Comparison of ENCODE assay signal across 8 cellular contexts in the genomic region with DNA sequence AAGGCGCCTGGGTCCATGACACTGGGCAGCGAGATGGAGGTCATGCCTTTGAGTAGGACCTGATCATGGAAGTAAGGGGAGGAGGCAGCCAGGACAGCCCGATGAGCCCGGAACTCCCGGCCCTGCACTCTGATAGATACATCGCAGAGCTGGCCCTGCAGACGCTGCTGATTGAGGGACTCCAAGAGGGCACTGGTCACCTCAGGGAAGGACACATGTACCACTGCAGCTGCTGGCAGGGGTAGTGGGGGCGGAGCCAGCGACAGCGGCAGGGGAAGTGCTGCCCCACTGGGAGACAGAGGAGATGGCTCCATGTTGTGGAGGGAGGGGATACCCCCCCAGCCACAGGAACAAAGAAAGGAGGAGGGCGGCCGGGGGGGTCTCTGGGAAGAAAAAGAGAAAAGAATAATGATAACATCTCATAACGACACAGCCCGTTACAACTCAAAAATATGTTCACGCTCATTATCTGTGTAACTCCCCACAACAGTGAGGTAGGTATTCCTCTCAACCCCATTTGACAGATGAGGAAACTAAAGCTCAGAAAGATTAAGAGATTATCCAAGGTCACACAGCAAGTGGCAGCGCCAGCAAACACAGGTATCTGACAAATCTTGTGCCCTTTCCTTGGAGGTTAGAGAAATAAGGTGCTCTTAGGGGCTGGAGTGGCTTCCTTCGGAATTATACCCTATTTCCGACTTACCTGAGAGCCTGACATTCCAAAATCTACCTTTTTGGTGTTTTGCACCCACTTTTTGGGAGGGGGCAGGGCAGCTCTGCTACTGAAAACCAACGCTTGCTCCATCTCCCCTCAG. TPM values are rescaled to one million over a fixed set of nuclear protein-coding genes. Genes with fewer than 3 reads are reported as not detected.
DNase-seq lines count a peak whose midpoint lies in the region; ATAC-seq and TF ChIP-seq lines count a peak whose summit lies in the region.

No MANE protein-coding gene starts in this region.

- no peaks in the 10 kb centered on the region for H3K9me2 ChIP-seq in SK-N-SH

- H3K27me3 ChIP-seq in SK-N-SH (ENCODE audit: insufficient read depth) (no peaks in the 10 kb centered on the region), esophagus squamous epithelium (no peaks in the 10 kb centered on the region)

- H3K9me3 ChIP-seq in SK-N-SH = no peaks in the 10 kb centered on the region
- no peaks in the 10 kb centered on the region for H3K9me3 ChIP-seq in esophagus squamous epithelium

- TF ChIP-seq EP300 in SK-N-SH (IDR thresholded peaks at IDR 0.05; ENCODE audit: borderline replicate concordance in 1 of 2, low read depth in 1 of 2, low read length in 1 of 2) = no peak

- H3K27ac Mint-ChIP-seq in progenitor cell of endocrine pancreas = peak overlapping the region; percentile 73

- peaks cover 29 to 59% of the 10 kb centered on the region in 2 experiments; a peak in 3 of 4 replicates for H3K4me1 ChIP-seq in SK-N-SH (ENCODE audit: control insufficient read depth in 1 of 2, insufficient read depth in 2 of 2, low read depth in 1 of 2, low read length in 1 of 2)
- peaks cover 48 to 85% (median 65%) of the 10 kb centered on the region in 3 donors for H3K4me1 ChIP-seq in esophagus squamous epithelium

- H3K79me2 ChIP-seq in SK-N-SH (ENCODE audit: insufficient read depth) = peaks cover 65% of the 10 kb centered on the region

- POLR2A ChIA-PET in SK-N-SH (lab: Yijun Ruan, JAX) = interaction anchor here (1.5 to 1.9 kb wide), 3 partner anchors 17 to 345 kb away, joined by 6 to 11 read pairs (median 10); partner anchors contain the start of genes RPS18 and VPS52

- peaks cover 8% of the 10 kb centered on the region; the same call in 1 of the 2 replicates for H4K20me1 ChIP-seq in SK-N-SH (ENCODE audit: insufficient read depth)

- no peak for ATAC-seq in GM21390 (IDR thresholded peaks at IDR 0.05; ENCODE audit: unreplicated experiment)
- no peak for ATAC-seq in GM19351 (IDR thresholded peaks at IDR 0.05; ENCODE audit: unreplicated experiment)
- ATAC-seq in esophagus mucosa = no peak

- peak; percentile 40 for DNase-seq in SK-N-SH
- no peak for DNase-seq in esophagus squamous epithelium (lab: John Stamatoyannopoulos, UW)
- no peak for DNase-seq in progenitor cell of endocrine pancreas (ENCODE audit: low spot score, unreplicated experiment)
- DNase-seq in NCI-H1436 treated with DMSO at 0.1 percent for 48 hours (lab: John Stamatoyannopoulos, UW) = no peak

- H3K27me3 Mint-ChIP-seq in progenitor cell of endocrine pancreas = peaks cover 3% of the 10 kb centered on the region

- intact Hi-C loops in esophagus squamous epithelium (cut with DNase I) = no loop called here

- peaks cover 25% of the 10 kb centered on the region for H3K36me3 Mint-ChIP-seq in progenitor cell of endocrine pancreas (ENCODE audit: insufficient read depth)

- no peaks in the 10 kb centered on the region for H3K9me3 Mint-ChIP-seq in progenitor cell of endocrine pancreas (ENCODE audit: low read depth)

- H3K4me1 Mint-ChIP-seq in progenitor cell of endocrine pancreas (ENCODE audit: low read depth) = peaks cover 45% of the 10 kb centered on the region

- H2AFZ ChIP-seq in SK-N-SH (ENCODE audit: low read depth) = no peak overlapping the region

- CTCF ChIA-PET in SK-N-SH (lab: Yijun Ruan, JAX) = interaction anchor here (1.0 to 4.5 kb wide), 6 partner anchors 17 to 109 kb away, joined by 3 to 16 read pairs (median 4); partner anchors contain the start of genes RPS18 and VPS52

- H3K4me3 ChIP-seq in GM08714 (ENCODE audit: low read length) (peak overlapping the region; percentile 36; the same call in 1 of the 2 replicates), SK-N-SH (ENCODE audit: low read depth in 2 of 2, low read length in 1 of 2) (peak overlapping the region; percentile 50 to 56), esophagus squamous epithelium (peak overlapping the region; percentile 45 to 76 (median 58))

- H3K27ac ChIP-seq in SK-N-SH (ENCODE audit: low read depth in 2 of 2, low read length in 1 of 2) (peak overlapping the region; percentile 40 to 56; a peak in 2 of 4 replicates), esophagus squamous epithelium (peak overlapping the region; percentile 85 to 93 (median 92))

- TF ChIP-seq CTCF in SK-N-SH (IDR thresholded peaks at IDR 0.05) (no peak), esophagus squamous epithelium (IDR thresholded peaks at IDR 0.05) (no peak), progenitor cell of endocrine pancreas (IDR thresholded peaks at IDR 0.05; ENCODE audit: unreplicated experiment) (no peak)

- peaks cover 43% of the 10 kb centered on the region for H3F3A ChIP-seq in SK-N-SH (replicated peaks; ENCODE audit: insufficient read depth)

- peak overlapping the region; percentile 76 for H3K4me3 Mint-ChIP-seq in progenitor cell of endocrine pancreas (ENCODE audit: low read depth)

- no peak for TF ChIP-seq POLR2A in esophagus squamous epithelium (IDR thresholded peaks at IDR 0.05)

- H3K4me2 ChIP-seq in SK-N-SH = peak overlapping the region; percentile 74

- H3K36me3 ChIP-seq in SK-N-SH (replicated peaks in 1 of 2; ENCODE audit: control insufficient read depth in 1 of 2, insufficient read depth in 2 of 2, low read length in 1 of 2) (peaks cover 19 to 27% of the 10 kb centered on the region in 2 experiments), esophagus squamous epithelium (peaks cover 19 to 43% (median 22%) of the 10 kb centered on the region in 3 donors)

- no peak overlapping the region for H3K9ac ChIP-seq in SK-N-SH

- TF ChIP-seq RAD21 in SK-N-SH (IDR thresholded peaks at IDR 0.05; ENCODE audit: low read length) = no peak

- 73% methylated on average over 19 of the region's 19 CpGs for WGBS in SK-N-SH (ENCODE audit: low lambda C conversion rate)
- WGBS in esophagus squamous epithelium, 2 donors = 72 to 83% methylated on average over 17 of the region's 19 CpGs

TF ChIP-seq in SK-N-SH, 30 proteins besides CTCF, POLR2A, EP300 and RAD21 (continues in another document):
- TF ChIP-seq IRF3 (IDR thresholded peaks at IDR 0.05; ENCODE audit: low read depth, low read length) = no peak

RNA-seq across cellular contexts. Expression of gene ZBTB22, which starts 0.7 kb away (rescaled TPM):
- polyA plus RNA-seq in SK-N-SH (2012; rRNA removed) = 19.5 and 22.2 TPM in 2 replicates
- polyA plus RNA-seq in SK-N-SH (2012; cell fraction: cytosol; rRNA removed) = 11.9 and 17.3 TPM in 2 replicates
- 22.8 and 24.0 TPM in 2 replicates for polyA plus RNA-seq in SK-N-SH (2012; cell fraction: nucleus; rRNA removed)
- total RNA-seq in esophagus squamous epithelium (10 to 100 TPM in 3 of 4 donors, 1 to 10 TPM in 1; 8.5 to 17.5 (median 14.8) TPM), progenitor cell of endocrine pancreas (27.3 and 28.1 TPM in 2 replicates), esophagus mucosa (10.6 TPM)

RNA-seq across cellular contexts. Expression of gene TAPBP, which starts 2.9 kb away (rescaled TPM):
- polyA plus RNA-seq in SK-N-SH (2012; rRNA removed) = 27.9 and 44.5 TPM in 2 replicates
- 24.4 and 34.4 TPM in 2 replicates for polyA plus RNA-seq in SK-N-SH (2012; cell fraction: cytosol; rRNA removed)
- 84.8 and 160 TPM in 2 replicates for polyA plus RNA-seq in SK-N-SH (2012; cell fraction: nucleus; rRNA removed)
- total RNA-seq in esophagus squamous epithelium (100 to 1,000 TPM in 1 of 4 donors, 10 to 100 TPM in 3; 68.1 to 101 (median 77.0) TPM), progenitor cell of endocrine pancreas (20.2 and 22.3 TPM in 2 replicates), esophagus mucosa (63.5 TPM)

RNA-seq across cellular contexts. Expression of gene DAXX, which starts 5.9 kb away (rescaled TPM):
- polyA plus RNA-seq in SK-N-SH (2012; rRNA removed) = 46.9 and 51.4 TPM in 2 replicates
- polyA plus RNA-seq in SK-N-SH (2012; cell fraction: cytosol; rRNA removed) = 61.8 and 70.2 TPM in 2 replicates
- 85.9 and 95.0 TPM in 2 replicates for polyA plus RNA-seq in SK-N-SH (2012; cell fraction: nucleus; rRNA removed)
- total RNA-seq in esophagus squamous epithelium (10 to 100 TPM; 25.1 to 41.6 (median 36.3) TPM), progenitor cell of endocrine pancreas (47.5 and 48.4 TPM in 2 replicates), esophagus mucosa (28.1 TPM)

RNA-seq across cellular contexts. Expression of gene RGL2, which starts 18.1 kb away (rescaled TPM):
- polyA plus RNA-seq in SK-N-SH (2012; rRNA removed) = 59.4 and 71.2 TPM in 2 replicates
- 19.9 and 29.3 TPM in 2 replicates for polyA plus RNA-seq in SK-N-SH (2012; cell fraction: cytosol; rRNA removed)
- polyA plus RNA-seq in SK-N-SH (2012; cell fraction: nucleus; rRNA removed) = 331 and 334 TPM in 2 replicates
- total RNA-seq in esophagus squamous epithelium = 10 to 100 TPM; 54.9 to 78.7 (median 63.2) TPM
- 175 and 196 TPM in 2 replicates for total RNA-seq in progenitor cell of endocrine pancreas
- 55.8 TPM for total RNA-seq in esophagus mucosa

RNA-seq across cellular contexts. Expression of gene PFDN6, which starts 27.4 kb away (rescaled TPM):
- polyA plus RNA-seq in SK-N-SH (2012; rRNA removed) = 182 and 213 TPM in 2 replicates
- 233 and 285 TPM in 2 replicates for polyA plus RNA-seq in SK-N-SH (2012; cell fraction: cytosol; rRNA removed)
- 113 and 143 TPM in 2 replicates for polyA plus RNA-seq in SK-N-SH (2012; cell fraction: nucleus; rRNA removed)
- total RNA-seq in esophagus squamous epithelium (10 to 100 TPM; 28.6 to 71.0 (median 43.5) TPM), progenitor cell of endocrine pancreas (46.1 and 52.1 TPM in 2 replicates), esophagus mucosa (39.9 TPM)
